ENCODE assay signal across 12 cellular contexts in the genomic region with DNA sequence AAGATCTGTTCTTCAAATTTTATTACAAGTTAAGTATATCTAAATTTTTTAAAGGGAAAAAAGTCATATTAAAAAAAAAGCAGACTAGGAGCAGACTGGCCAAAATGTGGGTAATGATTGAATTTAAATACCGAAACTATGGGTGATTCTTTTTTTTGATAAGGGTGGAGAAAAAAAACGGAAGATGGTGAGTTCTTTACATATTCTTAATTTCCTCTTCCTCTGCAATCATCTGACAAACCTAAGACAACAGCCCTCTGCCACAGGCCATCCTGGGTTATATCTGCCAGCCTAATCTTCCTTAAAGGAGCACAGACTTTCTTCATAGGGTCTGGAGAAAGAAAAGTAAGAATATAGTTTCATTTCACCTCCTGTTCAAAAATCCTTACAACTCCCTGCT.
DNase-seq lines count a peak whose midpoint lies in the region; ATAC-seq and TF ChIP-seq lines count a peak whose summit lies in the region.
"Had no signal": no experiment of that assay in that cellular context is flagged by ENCODE, and none has a peak within 500 bp of the region (broad histone marks: within the 10 kb centered on the region; RNA-seq: fewer than 3 reads in every experiment).

No MANE protein-coding gene starts in this region.

- H3K9me3 ChIP-seq in heart left ventricle = no peaks in the 10 kb centered on the region
- H3K9me3 ChIP-seq in WERI-Rb-1 (ENCODE audit: severe bottlenecking) = no peaks in the 10 kb centered on the region
- H3K9me3 ChIP-seq: BLaER1, colonic mucosa, testis had no signal

- H3K4me3 ChIP-seq in heart left ventricle = peak overlapping the region in 1 of 12 donors; percentile 3
- no peak overlapping the region for H3K4me3 ChIP-seq in WERI-Rb-1 (ENCODE audit: low read depth, low read length)
- H3K4me3 ChIP-seq: BLaER1, colonic mucosa, testis had no signal

- H3K4me1 ChIP-seq in heart left ventricle = peaks cover 13 to 69% (median 52%) of the 10 kb centered on the region in 12 donors

- DNase-seq in heart left ventricle = no peak
- DNase-seq in Right ventricle myocardium inferior (ENCODE audit: missing footprints) = no peak
- no peak for DNase-seq in WERI-Rb-1
- no peak for DNase-seq in mesothelial cell of epicardium (ENCODE audit: low spot score in 2 of 2, unreplicated experiment in 2 of 2)
- no peak for DNase-seq in type B pancreatic cell (ENCODE audit: extremely low spot score, unreplicated experiment)
- no peak for DNase-seq in stimulated activated CD4-positive, alpha-beta T cell treated with anti-CD3 and anti-CD28 coated beads, Interleukin-2, amount 100 ng/mL, for 24 hours
- DNase-seq in Ammon's horn (ENCODE audit: low spot score) = no peak
- DNase-seq: NCI-H1105 had no signal

- H3K27ac Mint-ChIP-seq in mesothelial cell of epicardium (peak overlapping the region; percentile 31), type B pancreatic cell (peak overlapping the region; percentile 11)

- H3K4me3 Mint-ChIP-seq in mesothelial cell of epicardium (no peak overlapping the region), type B pancreatic cell (no peak overlapping the region)

- no peak for ATAC-seq in heart left ventricle
- ATAC-seq in Right ventricle myocardium inferior = no peak
- ATAC-seq in HG02588 (IDR thresholded peaks at IDR 0.05; ENCODE audit: unreplicated experiment) = no peak

- intact Hi-C loops in heart left ventricle (cut with DNase I) = loop anchor here in 2 of 10 donors (5.0 kb wide), 1 partner anchor 107 kb away; the partner anchor contains the start of gene PPP2R5E (in 2 of the 2)
- intact Hi-C loops in Right ventricle myocardium inferior (cut with DNase I) = no loop called here

- no peak for TF ChIP-seq POLR2A in heart left ventricle (IDR thresholded peaks at IDR 0.05)

- H3K36me3 ChIP-seq in heart left ventricle = no peaks in the 10 kb centered on the region
- H3K36me3 ChIP-seq in WERI-Rb-1 = no peaks in the 10 kb centered on the region
- H3K36me3 ChIP-seq: colonic mucosa had no signal

- no peak for TF ChIP-seq CTCF in heart left ventricle (IDR thresholded peaks at IDR 0.05)
- TF ChIP-seq CTCF in WERI-Rb-1 (IDR thresholded peaks at IDR 0.05; ENCODE audit: low read depth, low read length) = no peak
- TF ChIP-seq CTCF in mesothelial cell of epicardium (IDR thresholded peaks at IDR 0.05; ENCODE audit: unreplicated experiment) = no peak
- no peak for TF ChIP-seq CTCF in type B pancreatic cell (conservative IDR thresholded peaks at IDR 0.05)

- H3K9me3 Mint-ChIP-seq in mesothelial cell of epicardium (no peaks in the 10 kb centered on the region), type B pancreatic cell (no peaks in the 10 kb centered on the region)

- 54 to 55% (median 55%) methylated on average over 2 of the region's 2 CpGs for WGBS in heart left ventricle, 4 donors

- no peaks in the 10 kb centered on the region for H3K27me3 Mint-ChIP-seq in mesothelial cell of epicardium (ENCODE audit: low read depth)
- no peaks in the 10 kb centered on the region for H3K27me3 Mint-ChIP-seq in type B pancreatic cell

- H3K36me3 Mint-ChIP-seq in mesothelial cell of epicardium (no peaks in the 10 kb centered on the region), type B pancreatic cell (peaks cover 11% of the 10 kb centered on the region)

- H3K27ac ChIP-seq in heart left ventricle (peak overlapping the region in 11 of 12 donors; percentile 25 to 76 (median 58)), WERI-Rb-1 (peak overlapping the region; percentile 31; the same call in 1 of the 2 replicates)
- H3K27ac ChIP-seq: BLaER1, colonic mucosa had no signal

- H3K4me1 Mint-ChIP-seq in mesothelial cell of epicardium (peaks cover 64% of the 10 kb centered on the region), type B pancreatic cell (ENCODE audit: unreplicated experiment) (peaks cover 36% of the 10 kb centered on the region)

- H3K27me3 ChIP-seq in heart left ventricle (no peaks in the 10 kb centered on the region), WERI-Rb-1 (ENCODE audit: insufficient read depth, low read depth, severe bottlenecking) (no peaks in the 10 kb centered on the region)
- H3K27me3 ChIP-seq: BLaER1, colonic mucosa, testis had no signal
